In the genomic region with DNA sequence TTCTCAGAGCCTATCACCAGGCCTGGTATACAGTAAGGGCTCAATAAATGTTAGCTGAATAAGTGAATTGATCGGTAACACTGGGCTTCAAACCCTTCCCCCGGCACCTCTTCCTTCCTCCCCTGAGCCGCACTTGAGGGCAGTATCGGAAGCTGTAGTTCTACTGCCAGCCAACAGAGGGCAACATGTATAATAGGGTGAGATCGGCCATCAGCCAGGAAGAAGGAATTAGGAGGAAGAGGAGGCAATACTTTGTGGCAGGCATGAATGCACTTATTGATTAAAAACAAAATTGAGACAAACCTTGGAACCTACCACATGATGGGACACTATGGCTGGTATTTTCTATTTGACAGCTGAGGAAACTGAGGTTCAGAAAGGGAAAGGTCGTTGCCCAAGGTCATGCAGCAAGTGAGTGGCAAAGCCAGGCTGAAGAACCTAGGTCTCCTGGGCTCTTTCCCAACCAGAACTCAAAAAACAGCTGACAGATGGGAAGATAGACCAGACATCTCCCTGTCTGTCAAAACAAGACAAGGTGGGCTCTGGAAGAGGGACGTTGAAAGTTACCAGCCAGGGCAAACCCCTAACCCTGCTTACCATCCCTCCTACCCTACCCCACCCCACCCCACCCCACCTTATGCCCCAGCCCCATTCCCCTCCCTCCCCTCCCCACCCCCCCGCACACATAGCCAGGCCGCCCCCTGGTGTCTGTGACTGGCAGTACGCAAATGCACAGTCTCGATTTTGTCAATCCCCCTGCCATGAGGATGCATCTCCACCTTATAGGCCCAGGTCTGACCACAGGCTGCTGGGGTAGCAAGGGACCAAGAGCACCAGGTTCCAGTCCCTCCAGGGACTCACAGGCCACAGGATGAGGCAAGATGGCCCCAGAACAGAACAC, we compare ENCODE assay signal across 8 cellular contexts.
A peak's percentile ranks its signal among the peaks of the same experiment; 100 is the strongest.
DNase-seq lines count a peak whose midpoint lies in the region; ATAC-seq, FAIRE-seq and TF ChIP-seq lines count a peak whose summit lies in the region.

No MANE protein-coding gene starts in this region.

- peaks cover 31% of the 10 kb centered on the region for H3K4me1 Mint-ChIP-seq in stimulated activated naive CD8-positive, alpha-beta T cell treated with anti-CD3 and anti-CD28 coated beads, Interleukin-15, Interleukin-2, amounts not matched to agents 100 ng/mL and 50 ng/mL, for 24 hours (ENCODE audit: low read depth)

- no peak for ATAC-seq in GM18870 (IDR thresholded peaks at IDR 0.05; ENCODE audit: unreplicated experiment)
- ATAC-seq in GM21390 (IDR thresholded peaks at IDR 0.05; ENCODE audit: unreplicated experiment): no peak

- H3K27ac ChIP-seq in ascending aorta: no peak overlapping the region

- H3K9me3 Mint-ChIP-seq in stimulated activated naive CD8-positive, alpha-beta T cell treated with anti-CD3 and anti-CD28 coated beads, Interleukin-15, Interleukin-2, amounts not matched to agents 100 ng/mL and 50 ng/mL, for 24 hours: no peaks in the 10 kb centered on the region

- peak overlapping the region; percentile 41 for H3K4me3 Mint-ChIP-seq in stimulated activated naive CD8-positive, alpha-beta T cell treated with anti-CD3 and anti-CD28 coated beads, Interleukin-15, Interleukin-2, amounts not matched to agents 100 ng/mL and 50 ng/mL, for 24 hours

- no peak for FAIRE-seq in HTR-8/SVneo (lab: Jason Lieb, UNC)

- H3K27ac Mint-ChIP-seq in stimulated activated naive CD8-positive, alpha-beta T cell treated with anti-CD3 and anti-CD28 coated beads, Interleukin-15, Interleukin-2, amounts not matched to agents 100 ng/mL and 50 ng/mL, for 24 hours: peak overlapping the region; percentile 36

- no peaks in the 10 kb centered on the region for H3K4me1 ChIP-seq in ascending aorta

- H3K4me3 ChIP-seq in ascending aorta: no peak overlapping the region

- H3K27me3 ChIP-seq in ascending aorta: no peaks in the 10 kb centered on the region

- intact Hi-C loops in ascending aorta (cut with DNase I): no loop called here

- peaks cover 24% of the 10 kb centered on the region for H3K36me3 Mint-ChIP-seq in stimulated activated naive CD8-positive, alpha-beta T cell treated with anti-CD3 and anti-CD28 coated beads, Interleukin-15, Interleukin-2, amounts not matched to agents 100 ng/mL and 50 ng/mL, for 24 hours (ENCODE audit: low read depth)

- H3K9me3 ChIP-seq in ascending aorta: no peaks in the 10 kb centered on the region

- H3K36me3 ChIP-seq in ascending aorta: no peaks in the 10 kb centered on the region

- peak; percentile 4 to 58 (median 36) for TF ChIP-seq CTCF in ascending aorta (IDR thresholded peaks at IDR 0.05)

- DNase-seq in COLO668 (lab: John Stamatoyannopoulos, UW; ENCODE audit: unreplicated experiment) (peak; percentile 34), HTR-8/SVneo (ENCODE audit: insufficient read length, low spot score) (peak; percentile 53), T-helper 2 cell (peak in 4 of 5 experiments; percentile 47 to 82 (median 55)), ascending aorta (ENCODE audit: low spot score in 2 of 2) (no peak), kidney tubule cell (ENCODE audit: low spot score) (peak; percentile 37)

- no peaks in the 10 kb centered on the region for H3K27me3 Mint-ChIP-seq in stimulated activated naive CD8-positive, alpha-beta T cell treated with anti-CD3 and anti-CD28 coated beads, Interleukin-15, Interleukin-2, amounts not matched to agents 100 ng/mL and 50 ng/mL, for 24 hours

Comparison
In these comparisons a context has a peak if more than half of its experiments do, and no peak if none do; other contexts are left out.
1. DNase-seq: peak in COLO668 (single experiment), HTR-8/SVneo (single experiment), T-helper 2 cell (4 of 5) and kidney tubule cell (single experiment); none in ascending aorta (0 of 2).